ENCODE assay signal across 16 cellular contexts in genomic region chr18:23565916-23566547, GRCh38. TPM values are rescaled to one million over a fixed set of nuclear protein-coding genes. Genes with fewer than 3 reads are reported as not detected.
DNase-seq lines count a peak whose midpoint lies in the region; ATAC-seq and TF ChIP-seq lines count a peak whose summit lies in the region.
"Had no signal": no experiment of that assay in that cellular context is flagged by ENCODE, and none has a peak within 500 bp of the region (broad histone marks: within the 10 kb centered on the region; RNA-seq: fewer than 3 reads in every experiment).

No MANE protein-coding gene starts in this region.

- no TSS peak for BruUV-seq in IMR-90 (replicated peaks; lab: Mats Ljungman, UMichigan)

- no peak overlapping the region for H3K23ac ChIP-seq in IMR-90 (ENCODE audit: low read depth, low read length)

- peaks cover 38 to 54% (median 39%) of the 10 kb centered on the region in 3 donors for H3K36me3 Mint-ChIP-seq in immature natural killer cell
- peaks cover 93% of the 10 kb centered on the region for H3K36me3 Mint-ChIP-seq in activated T-cell treated with anti-CD3 and anti-CD28 coated beads, Interleukin-2, amount 50 U/mL, for 24 hours (ENCODE audit: low read depth)

- no peak overlapping the region for H3K56ac ChIP-seq in IMR-90 (ENCODE audit: extremely low read depth, insufficient read depth, low read length)

- H3K9me3 ChIP-seq in IMR-90 (ENCODE audit: control insufficient read depth, insufficient read depth, low read length): no peaks in the 10 kb centered on the region
- H3K9me3 ChIP-seq: BE2C had no signal

- H2BK15ac ChIP-seq in IMR-90 (ENCODE audit: low read depth, low read length): no peak overlapping the region

- no peaks in the 10 kb centered on the region for H3K9me1 ChIP-seq in IMR-90 (ENCODE audit: insufficient read depth, low read length)

- H3K36me3 ChIP-seq in IMR-90 (ENCODE audit: control insufficient read depth, insufficient read depth, low read length): peaks cover 29% of the 10 kb centered on the region
- H3K36me3 ChIP-seq: BE2C had no signal

- H3K9me3 Mint-ChIP-seq in immature natural killer cell: no peaks in the 10 kb centered on the region
- H3K9me3 Mint-ChIP-seq in activated T-cell treated with anti-CD3 and anti-CD28 coated beads, Interleukin-2, amount 50 U/mL, for 24 hours: no peaks in the 10 kb centered on the region
- H3K9me3 Mint-ChIP-seq: CD4-positive, alpha-beta memory T cell had no signal

- H2BK120ac ChIP-seq in IMR-90 (ENCODE audit: low read depth, low read length): no peak overlapping the region

- H4K91ac ChIP-seq in IMR-90 (ENCODE audit: insufficient read depth, low read depth, low read length): no peak overlapping the region

- peaks cover 6 to 14% of the 10 kb centered on the region in 2 experiments; a peak in 1 of 4 replicates for H3K79me1 ChIP-seq in IMR-90 (ENCODE audit: low read depth in 1 of 2, low read length in 2 of 2)

- CTCF ChIA-PET in IMR-90 (lab: Yijun Ruan, JAX): no interaction called here

- no CpG with 5 or more reads among the region's 3 CpGs for WGBS in IMR-90 (ENCODE audit: extremely low coverage in 2 of 2, insufficient read length in 1 of 2), 2 experiments

- H3K4me1 Mint-ChIP-seq in immature natural killer cell: peaks cover 59 to 78% of the 10 kb centered on the region in 2 donors
- peaks cover 23% of the 10 kb centered on the region for H3K4me1 Mint-ChIP-seq in activated T-cell treated with anti-CD3 and anti-CD28 coated beads, Interleukin-2, amount 50 U/mL, for 24 hours (ENCODE audit: low read depth)

- dilution Hi-C loops in IMR-90 (cut with HindIII; ENCODE audit: low sequenced_read_pairs, unreplicated experiment): no loop called here

- H2AK9ac ChIP-seq in IMR-90 (replicated peaks; ENCODE audit: low read depth, low read length, poor library complexity): no peak overlapping the region

- H3K27me3 Mint-ChIP-seq in immature natural killer cell (ENCODE audit: low read depth in 3 of 3): peaks cover 2 to 10% (median 7%) of the 10 kb centered on the region in 3 donors
- no peaks in the 10 kb centered on the region for H3K27me3 Mint-ChIP-seq in activated T-cell treated with anti-CD3 and anti-CD28 coated beads, Interleukin-2, amount 50 U/mL, for 24 hours
- H3K27me3 Mint-ChIP-seq: CD4-positive, alpha-beta memory T cell had no signal

- no peak overlapping the region for H3K4ac ChIP-seq in IMR-90 (ENCODE audit: low read depth, low read length)

- no peak for ATAC-seq in IMR-90 (ENCODE audit: low read depth)
- no peak for ATAC-seq in GM18502 (IDR thresholded peaks at IDR 0.05; ENCODE audit: poor library complexity, unreplicated experiment)
- ATAC-seq in GM19455 (IDR thresholded peaks at IDR 0.05; ENCODE audit: unreplicated experiment): no peak

- H2AFZ ChIP-seq in IMR-90 (replicated peaks; ENCODE audit: low read length, poor library complexity): no peak overlapping the region

- H3K4me1 ChIP-seq in IMR-90 (ENCODE audit: control insufficient read depth, insufficient read depth, low read length): no peaks in the 10 kb centered on the region
- H3K4me1 ChIP-seq: BE2C had no signal

- no peak for DNase-seq in IMR-90
- DNase-seq in amniotic epithelial cell (ENCODE audit: low read depth): peak; percentile 15
- DNase-seq in immature natural killer cell: no peak
- DNase-seq in renal cortical epithelial cell (ENCODE audit: low read depth): peak; percentile 70
- DNase-seq in activated T-cell treated with anti-CD3 and anti-CD28 coated beads, Interleukin-2, amount 50 U/mL, for 24 hours: no peak
- DNase-seq: BE2C; CD4-positive, alpha-beta memory T cell; DMS153; EL; KBM-7; MM.1S; NCI-H187 treated with DMSO at 0.1 percent for 48 hours; NCI-H446 treated with DMSO at 0.1 percent for 48 hours; NCI-H774 had no signal

- no peak overlapping the region for H3K4me2 ChIP-seq in IMR-90 (ENCODE audit: low read depth, low read length)

- no peak overlapping the region for H3K9ac ChIP-seq in IMR-90 (ENCODE audit: low read depth, low read length)

- no peak overlapping the region for H4K8ac ChIP-seq in IMR-90 (ENCODE audit: low read depth in 2 of 2, low read length in 2 of 2)

- H2AK5ac ChIP-seq in IMR-90 (ENCODE audit: low read depth, low read length): no peak overlapping the region

- H2BK5ac ChIP-seq in IMR-90 (ENCODE audit: low read depth, low read length, poor library complexity, severe bottlenecking): no peak overlapping the region

- H3K14ac ChIP-seq in IMR-90 (replicated peaks; ENCODE audit: low read depth, low read length): no peak overlapping the region

- no peak overlapping the region for H3K4me3 Mint-ChIP-seq in immature natural killer cell
- no peak overlapping the region for H3K4me3 Mint-ChIP-seq in activated T-cell treated with anti-CD3 and anti-CD28 coated beads, Interleukin-2, amount 50 U/mL, for 24 hours
- H3K4me3 Mint-ChIP-seq: CD4-positive, alpha-beta memory T cell had no signal

- peaks cover 17% of the 10 kb centered on the region; the same call in 1 of the 2 replicates for H4K20me1 ChIP-seq in IMR-90 (ENCODE audit: insufficient read depth, low read length)

- H3K27me3 ChIP-seq in IMR-90 (ENCODE audit: control insufficient read depth, insufficient read depth, low read length): no peaks in the 10 kb centered on the region
- H3K27me3 ChIP-seq: BE2C had no signal

- no peak overlapping the region for H3K27ac ChIP-seq in IMR-90 (ENCODE audit: insufficient read depth, low read length)

- TF ChIP-seq POLR2A in IMR-90 (IDR thresholded peaks at IDR 0.05; ENCODE audit: low read depth, low read length): no peak

- H3K18ac ChIP-seq in IMR-90 (ENCODE audit: low read depth, low read length): no peak overlapping the region

- no peak for TF ChIP-seq CTCF in IMR-90 (conservative IDR thresholded peaks at IDR 0.05; ENCODE audit: low read depth, low read length)

- in situ Hi-C loops in IMR-90 (cut with MboI; ENCODE audit: low sequenced_read_pairs): no loop called here

- intact Hi-C loops in IMR-90 (cut with micrococcal nuclease): no loop called here

- no peak overlapping the region for H3K4me3 ChIP-seq in IMR-90 (ENCODE audit: insufficient read depth, low read depth, low read length)

- no peak overlapping the region for H2BK20ac ChIP-seq in IMR-90 (ENCODE audit: low read depth, low read length)

- TF ChIP-seq RAD21 in IMR-90 (IDR thresholded peaks at IDR 0.05; ENCODE audit: low read length): no peak

- H4K5ac ChIP-seq in IMR-90 (ENCODE audit: low read depth, low read length): no peak overlapping the region

- POLR2A ChIA-PET in IMR-90 (lab: Charles Lee; ENCODE audit: unreplicated experiment): no interaction called here

- peak overlapping the region; percentile 52 to 82 (median 78) for H3K27ac Mint-ChIP-seq in immature natural killer cell
- H3K27ac Mint-ChIP-seq in activated T-cell treated with anti-CD3 and anti-CD28 coated beads, Interleukin-2, amount 50 U/mL, for 24 hours: no peak overlapping the region

TF ChIP-seq in IMR-90, 13 proteins besides CTCF, POLR2A, EP300 and RAD21:
- TF ChIP-seq CEBPB (IDR thresholded peaks at IDR 0.05; ENCODE audit: low read depth, low read length) (0 out of 2 replicates have a peak, but pooled peaks have one; percentile 1), RCOR1 (IDR thresholded peaks at IDR 0.05; ENCODE audit: insufficient replicate concordance, low read length) (no peak)

RNA-seq across cellular contexts. Expression of gene NPC1, which starts 20.3 kb away (rescaled TPM):
- total RNA-seq in IMR-90 (2012; rRNA removed) (4.7 and 7.9 TPM in 2 replicates), renal cortical epithelial cell (101 and 106 TPM in 2 replicates)
- polyA plus RNA-seq in IMR-90 (2012; rRNA removed) (7.5 and 8.0 TPM in 2 replicates), immature natural killer cell (10 to 100 TPM; 25.1 to 83.2 (median 47.2) TPM)
- polyA plus RNA-seq in IMR-90 (2012; cell fraction: cytosol; rRNA removed): 5.0 and 6.5 TPM in 2 replicates
- 8.7 and 12.4 TPM in 2 replicates for polyA plus RNA-seq in IMR-90 (2012; cell fraction: nucleus; rRNA removed; ENCODE audit: low replicate concordance)

Comparison
In these comparisons a context has a peak if more than half of its experiments do, and no peak if none do; other contexts are left out.
1. DNase-seq: peak in amniotic epithelial cell (single experiment) and renal cortical epithelial cell (single experiment); none in IMR-90 (single experiment), immature natural killer cell (0 of 3) and activated T-cell treated with anti-CD3 and anti-CD28 coated beads, Interleukin-2, amount 50 U/mL, for 24 hours (single experiment).
2. RNA of gene NPC1, which starts 20.3 kb away (total RNA-seq): 101 to 106 TPM in renal cortical epithelial cell; 4.7 to 7.9 TPM in IMR-90; every median in the first group is over 10 times any median in the second.